26 cellular contexts compared by ENCODE assay signal in the genomic region with DNA sequence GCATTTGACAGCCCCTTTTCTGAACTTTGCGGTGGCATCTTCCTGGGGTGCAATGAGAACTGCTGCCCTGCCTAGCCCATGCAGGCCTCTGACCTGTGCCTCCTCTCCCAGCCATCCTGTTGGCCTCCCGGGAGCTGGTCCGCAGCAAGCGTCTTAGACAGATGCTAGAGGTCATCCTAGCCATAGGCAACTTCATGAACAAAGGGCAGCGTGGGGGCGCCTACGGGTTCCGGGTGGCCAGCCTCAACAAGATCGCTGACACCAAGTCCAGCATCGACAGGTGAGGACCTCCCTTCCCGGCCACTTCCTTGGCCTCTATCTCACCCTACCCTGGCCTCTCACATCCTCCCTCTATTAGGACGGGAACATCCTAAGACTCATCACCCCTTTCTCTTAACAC. TPM values are rescaled to one million over a fixed set of nuclear protein-coding genes. Genes with fewer than 3 reads are reported as not detected.
A peak's percentile ranks its signal among the peaks of the same experiment; 100 is the strongest.
DNase-seq lines count a peak whose midpoint lies in the region; ATAC-seq, FAIRE-seq and TF ChIP-seq lines count a peak whose summit lies in the region.
"Had no signal": no experiment of that assay in that cellular context is flagged by ENCODE, and none has a peak within 500 bp of the region (broad histone marks: within the 10 kb centered on the region; RNA-seq: fewer than 3 reads in every experiment).

No MANE protein-coding gene starts in this region.

- H4K5ac ChIP-seq in H1 (ENCODE audit: insufficient read length, low read depth, low read length), result no peak overlapping the region

- H3K4me1 ChIP-seq in H1 (replicated peaks in 1 of 4; ENCODE audit: control insufficient read depth in 3 of 4, insufficient read depth in 4 of 4, low read length in 3 of 4) (peaks cover 0 to 12% (median 7%) of the 10 kb centered on the region in 4 experiments; a peak in 3 of 7 replicates), spleen (peaks cover 0 to 2% (median 0%) of the 10 kb centered on the region in 6 donors)
- H3K4me1 ChIP-seq: A549; BE2C; BLaER1 treated with 17β-estradiol and CSF1 and Interleukin-3, amounts not matched to agents 10 nM and 100 nM had no signal

- H3K27me3 Mint-ChIP-seq in activated naive CD4-positive, alpha-beta T cell treated with anti-CD3 and anti-CD28 coated beads, Interleukin-2, amount 50 U/mL, for 24 hours, result peaks cover 7% of the 10 kb centered on the region

- H3K23me2 ChIP-seq in H1 (ENCODE audit: low read depth, low read length), result no peaks in the 10 kb centered on the region

- H2AK5ac ChIP-seq in H1 (ENCODE audit: low read depth, low read length), result no peak overlapping the region

- no peak for ATAC-seq in activated naive CD4-positive, alpha-beta T cell treated with anti-CD3 and anti-CD28 coated beads, Interleukin-2, amount 50 U/mL, for 72 hours
- ATAC-seq in GM19023 (IDR thresholded peaks at IDR 0.05; ENCODE audit: unreplicated experiment), result no peak
- ATAC-seq: A549, GM12878, HCT116 had no signal

- no peaks in the 10 kb centered on the region for H3K4me1 Mint-ChIP-seq in activated naive CD4-positive, alpha-beta T cell treated with anti-CD3 and anti-CD28 coated beads, Interleukin-2, amount 50 U/mL, for 24 hours
- H3K4me1 Mint-ChIP-seq: CD14-positive monocyte; CD8-positive, alpha-beta memory T cell had no signal

- H2BK15ac ChIP-seq in H1 (ENCODE audit: low read length), result peak overlapping the region; percentile 78; the same call in 1 of the 2 replicates

- no peak for TF ChIP-seq EP300 in H1 (IDR thresholded peaks at IDR 0.05; ENCODE audit: borderline replicate concordance in 1 of 2, low read depth in 2 of 2, low read length in 2 of 2)

- no peaks in the 10 kb centered on the region for H3K79me2 ChIP-seq in H1 (ENCODE audit: control insufficient read depth in 1 of 2, insufficient read depth in 2 of 2, low read length in 2 of 2)

- H2BK120ac ChIP-seq in H1 (replicated peaks; ENCODE audit: low read depth, low read length), result no peak overlapping the region

- no peak for TF ChIP-seq CTCF in H1 (IDR thresholded peaks at IDR 0.05; ENCODE audit: control extremely low read depth in 1 of 3, insufficient read depth in 1 of 3, low read depth in 1 of 3, low read length in 3 of 3)
- TF ChIP-seq CTCF in spleen (IDR thresholded peaks at IDR 0.05 in 8 of 11, conservative IDR thresholded peaks at IDR 0.05 in 3 of 11), result no peak

- no peak for FAIRE-seq in H1 (lab: Jason Lieb, UNC)
- FAIRE-seq: A549, D721Med, GM12878, GM18507, GM19239 had no signal

- no peak for DNase-seq in activated naive CD4-positive, alpha-beta T cell treated with anti-CD3 and anti-CD28 coated beads, Interleukin-2, amount 50 U/mL, for 72 hours (ENCODE audit: low spot score in 2 of 2)
- DNase-seq in H1 (ENCODE audit: low read depth in 1 of 2, low spot score in 2 of 2) (no peak), spleen (peak; percentile 29), islet precursor cell (no peak)
- DNase-seq: 8988T; ACHN; AML-193; BE2C; CD4-positive, alpha-beta T cell; CD8-positive, alpha-beta memory T cell; DMS 273 treated with DMSO at 0.1 percent for 48 hours; DMS79; EL; GDM1; GM23248; H9 had no signal

- WGBS in H1 (ENCODE audit: extremely low coverage in 1 of 2, insufficient coverage in 1 of 2, insufficient read length in 1 of 2, insufficient replicate concordance in 2 of 2, low coverage in 1 of 2, low lambda C conversion rate in 2 of 2, missing lambda C conversion rate in 1 of 2), 2 experiments, result 93% methylated on average over 12 of the region's 12 CpGs; no CpG with 5 or more reads in 1 of the 2 experiments
- 85 to 96% (median 85%) methylated on average over 10 to 12 of the region's 12 CpGs for WGBS in spleen, 5 donors

- no peak overlapping the region for H3K4me3 Mint-ChIP-seq in activated naive CD4-positive, alpha-beta T cell treated with anti-CD3 and anti-CD28 coated beads, Interleukin-2, amount 50 U/mL, for 24 hours
- H3K4me3 Mint-ChIP-seq: CD14-positive monocyte; CD4-positive, alpha-beta T cell; CD8-positive, alpha-beta memory T cell; H9 had no signal

- H4K91ac ChIP-seq in H1 (replicated peaks; ENCODE audit: insufficient read length, low read length), result peak overlapping the region; percentile 5

- no peaks in the 10 kb centered on the region for H3K79me1 ChIP-seq in H1 (ENCODE audit: low read depth, low read length)

- H3K4ac ChIP-seq in H1 (replicated peaks; ENCODE audit: insufficient read length, low read depth, low read length), result no peak overlapping the region

- H3K27ac ChIP-seq in H1 (ENCODE audit: low read depth, low read length) (no peak overlapping the region), spleen (no peak overlapping the region)
- H3K27ac ChIP-seq: A549; BLaER1 treated with 17β-estradiol and CSF1 and Interleukin-3, amounts not matched to agents 10 nM and 100 nM; GM23248 had no signal

- no peaks in the 10 kb centered on the region for H4K20me1 ChIP-seq in H1 (replicated peaks in 1 of 2; ENCODE audit: control insufficient read depth in 1 of 2, insufficient read depth in 2 of 2, low read length in 2 of 2)
- H4K20me1 ChIP-seq: BLaER1 treated with 17β-estradiol and CSF1 and Interleukin-3, amounts not matched to agents 10 nM and 100 nM had no signal

- H3K56ac ChIP-seq in H1 (replicated peaks; ENCODE audit: insufficient read length, low read depth, low read length), result no peak overlapping the region

- no peak for TF ChIP-seq POLR2A in H1 (IDR thresholded peaks at IDR 0.05; ENCODE audit: control extremely low read depth in 1 of 2, low read depth in 2 of 2, low read length in 2 of 2)
- TF ChIP-seq POLR2A in spleen (IDR thresholded peaks at IDR 0.05), result no peak

- H3K18ac ChIP-seq in H1 (ENCODE audit: extremely low read depth, low read length), result 0 out of 2 replicates have a peak overlapping the region, but pooled peaks have one; percentile 62

- no peaks in the 10 kb centered on the region for H3K9me3 ChIP-seq in H1 (ENCODE audit: insufficient read depth in 2 of 2, low read depth in 1 of 2, low read length in 1 of 2)
- H3K9me3 ChIP-seq in spleen, result no peaks in the 10 kb centered on the region
- H3K9me3 ChIP-seq: A549; BE2C; BLaER1 treated with 17β-estradiol and CSF1 and Interleukin-3, amounts not matched to agents 10 nM and 100 nM had no signal

- H2BK5ac ChIP-seq in H1 (ENCODE audit: low read depth, low read length), result no peak overlapping the region

- no peak overlapping the region for H3K14ac ChIP-seq in H1 (ENCODE audit: insufficient read length)

- no peak overlapping the region for H2AFZ ChIP-seq in H1 (ENCODE audit: low read length)
- H2AFZ ChIP-seq: GM23248 had no signal

- no peak overlapping the region for H3K4me3 ChIP-seq in H1 (ENCODE audit: extremely low read depth in 1 of 4, insufficient read depth in 2 of 4, low read depth in 3 of 4, low read length in 4 of 4)
- no peak overlapping the region for H3K4me3 ChIP-seq in spleen
- H3K4me3 ChIP-seq: A549; BLaER1 treated with 17β-estradiol and CSF1 and Interleukin-3, amounts not matched to agents 10 nM and 100 nM; GM12878; GM23248 had no signal

- H4K8ac ChIP-seq in H1 (ENCODE audit: extremely low read depth, insufficient read depth, low read length), result no peak overlapping the region

- H3K23ac ChIP-seq in H1 (ENCODE audit: insufficient read length), result no peak overlapping the region

- intact Hi-C loops in spleen (cut with DNase I; ENCODE audit: low total_unique reads), result loop anchor here (10.0 kb wide), 1 partner anchor 522 kb away; no protein-coding TSS in a partner anchor

- CTCF ChIA-PET in H1 (lab: Charles Lee; ENCODE audit: partially characterized antibody), result interaction anchor here (2.2 to 12.0 kb wide), 2 partner anchors 19 to 31 kb away, joined by 8 to 135 read pairs; no protein-coding TSS in a partner anchor

- H2BK20ac ChIP-seq in H1 (ENCODE audit: low read length), result no peak overlapping the region; the same call in 1 of the 2 replicates

- POLR2A ChIA-PET in H1 (lab: Charles Lee; ENCODE audit: partially characterized antibody), result no interaction called here

- no peak overlapping the region for H3K9ac ChIP-seq in H1 (replicated peaks in 1 of 4; ENCODE audit: extremely low read depth in 1 of 4, low read depth in 3 of 4, low read length in 3 of 4)
- H3K9ac ChIP-seq: BLaER1 treated with 17β-estradiol and CSF1 and Interleukin-3, amounts not matched to agents 10 nM and 100 nM; GM23248 had no signal

- no peak overlapping the region for H3K4me2 ChIP-seq in H1 (ENCODE audit: insufficient read depth in 1 of 2, low read depth in 2 of 2, low read length in 2 of 2)
- H3K4me2 ChIP-seq: A549; BLaER1 treated with 17β-estradiol and CSF1 and Interleukin-3, amounts not matched to agents 10 nM and 100 nM had no signal

- no peak for TF ChIP-seq RAD21 in H1 (IDR thresholded peaks at IDR 0.05 in 1 of 2, conservative IDR thresholded peaks at IDR 0.05 in 1 of 2; ENCODE audit: low read depth in 2 of 2, low read length in 2 of 2)

- no peaks in the 10 kb centered on the region for H3K9me3 Mint-ChIP-seq in activated naive CD4-positive, alpha-beta T cell treated with anti-CD3 and anti-CD28 coated beads, Interleukin-2, amount 50 U/mL, for 24 hours
- H3K9me3 Mint-ChIP-seq in activated naive CD4-positive, alpha-beta T cell treated with anti-CD3 and anti-CD28 coated beads, Interleukin-2, amount 50 U/mL, for 72 hours, result no peaks in the 10 kb centered on the region
- H3K9me3 Mint-ChIP-seq: CD4-positive, alpha-beta T cell had no signal

- H3K27me3 ChIP-seq in H1 (replicated peaks in 1 of 4; ENCODE audit: control insufficient read depth in 3 of 4, extremely low read depth in 1 of 4, insufficient read depth in 3 of 4, low read length in 3 of 4), result 0 out of 7 replicates have a peak, but pooled peaks cover 0 to 2% (median 0%) of the 10 kb centered on the region in 4 experiments
- peaks cover 0 to 6% (median 0%) of the 10 kb centered on the region in 7 donors for H3K27me3 ChIP-seq in spleen (replicated peaks in 1 of 7)
- H3K27me3 ChIP-seq: BE2C; BLaER1 treated with 17β-estradiol and CSF1 and Interleukin-3, amounts not matched to agents 10 nM and 100 nM had no signal

- H3K36me3 Mint-ChIP-seq in activated naive CD4-positive, alpha-beta T cell treated with anti-CD3 and anti-CD28 coated beads, Interleukin-2, amount 50 U/mL, for 24 hours, result no peaks in the 10 kb centered on the region
- H3K36me3 Mint-ChIP-seq in activated naive CD4-positive, alpha-beta T cell treated with anti-CD3 and anti-CD28 coated beads, Interleukin-2, amount 50 U/mL, for 72 hours, result no peaks in the 10 kb centered on the region
- H3K36me3 Mint-ChIP-seq: CD14-positive monocyte; CD8-positive, alpha-beta memory T cell had no signal

- H3K36me3 ChIP-seq in H1 (ENCODE audit: control insufficient read depth in 2 of 4, insufficient read depth in 4 of 4, low read length in 3 of 4), result no peaks in the 10 kb centered on the region
- peaks cover 0 to 100% (median 5%) of the 10 kb centered on the region in 6 donors for H3K36me3 ChIP-seq in spleen
- H3K36me3 ChIP-seq: BE2C; BLaER1 treated with 17β-estradiol and CSF1 and Interleukin-3, amounts not matched to agents 10 nM and 100 nM had no signal

- H2BK12ac ChIP-seq in H1 (ENCODE audit: low read depth, low read length), result no peak overlapping the region; the same call in 1 of the 2 replicates

- H3K27ac Mint-ChIP-seq in activated naive CD4-positive, alpha-beta T cell treated with anti-CD3 and anti-CD28 coated beads, Interleukin-2, amount 50 U/mL, for 24 hours, result peak overlapping the region; percentile 52
- no peak overlapping the region for H3K27ac Mint-ChIP-seq in activated naive CD4-positive, alpha-beta T cell treated with anti-CD3 and anti-CD28 coated beads, Interleukin-2, amount 50 U/mL, for 72 hours
- H3K27ac Mint-ChIP-seq: CD4-positive, alpha-beta T cell; CD8-positive, alpha-beta memory T cell had no signal

RNA-seq across cellular contexts. Expression of gene MOCS1, which starts 37.6 kb away (rescaled TPM):
- 1 to 10 TPM; 3.3 to 3.9 TPM for total RNA-seq in activated naive CD4-positive, alpha-beta T cell treated with anti-CD3 and anti-CD28 coated beads, Interleukin-2, amount 50 U/mL, for 72 hours
- 18.5 and 19.7 TPM in 2 replicates for total RNA-seq in H1 (2021; fragmentation: NEBNext Ultra II Directional; extraction: Animal tissue kit (Norgen Biotek cat#: 25700))
- polyA plus RNA-seq in H1 (2011; rRNA removed) (13.4 and 15.1 TPM in 2 replicates), spleen (1 to 10 TPM; 1.2 to 1.9 (median 1.9) TPM)
- polyA plus RNA-seq in H1 (2011; cell fraction: cytosol; rRNA removed), result 15.5 TPM
- 20.1 TPM for polyA plus RNA-seq in H1 (2011; cell fraction: nucleus; rRNA removed)
- 13.7 to 19.2 TPM (median 17.3 TPM) in 4 replicates for polyA plus RNA-seq in H1 (2012, experiment 1 of 2)
- 20.0 TPM for polyA plus RNA-seq in H1 (2012, experiment 2 of 2)
- 9.9 TPM for polyA plus RNA-seq in H1 (2013, experiment 1 of 2)
- 9.4 TPM for polyA plus RNA-seq in H1 (2013, experiment 2 of 2)
- 28.3 and 33.5 TPM in 2 replicates for polyA minus RNA-seq in H1 (2011; rRNA and poly(A)+ RNA removed)
- polyA minus RNA-seq in H1 (2011; cell fraction: cytosol; rRNA and poly(A)+ RNA removed), result 11.9 TPM
- polyA minus RNA-seq in H1 (2011; cell fraction: nucleus; rRNA and poly(A)+ RNA removed), result 19.5 TPM
- total RNA-seq in spleen, result 10 to 100 TPM in 1 of 7 donors, 1 to 10 TPM in 6; 5.0 to 10.2 (median 8.3) TPM
